Comparison of ENCODE assay signal across 8 cellular contexts in genomic region chr10:87342249-87342703, GRCh38. TPM values are rescaled to one million over a fixed set of nuclear protein-coding genes. Genes with fewer than 3 reads are reported as not detected.
DNase-seq lines count a peak whose midpoint lies in the region; ATAC-seq, FAIRE-seq and TF ChIP-seq lines count a peak whose summit lies in the region.
"Not testable (repeated sequence)": the region's sequence is repeated elsewhere in the genome, so short reads cannot be mapped to it uniquely, and the experiment has no call there.

No MANE protein-coding gene starts in this region.

- peaks cover 15 to 26% of the 10 kb centered on the region in 2 donors for H3K4me1 Mint-ChIP-seq in natural killer cell treated with Interleukin-12 subunit alpha and Interleukin-12 subunit beta and Interleukin-15 and Interleukin-18, amount 100 ng/mL, for 72 hours (ENCODE audit: low read depth in 2 of 2)
- peaks cover 27% of the 10 kb centered on the region for H3K4me1 Mint-ChIP-seq in stimulated activated memory B cell treated with anti-CD40 and anti-IgM and Interleukin-4, amounts not matched to agents 10 μg/mL and 1 μg/mL and 100 μg/mL, for 72 hours

- ATAC-seq in natural killer cell treated with Interleukin-12 subunit alpha and Interleukin-12 subunit beta and Interleukin-15 and Interleukin-18, amount 100 ng/mL, for 72 hours: peak; percentile 93 to 94
- ATAC-seq in stimulated activated memory B cell treated with anti-CD40 and anti-IgM and Interleukin-4, amounts not matched to agents 10 μg/mL and 1 μg/mL and 100 μg/mL, for 72 hours: peak; percentile 96

- not testable (repeated sequence) for H3K36me3 Mint-ChIP-seq in natural killer cell treated with Interleukin-12 subunit alpha and Interleukin-12 subunit beta and Interleukin-15 and Interleukin-18, amount 100 ng/mL, for 72 hours
- peaks cover 16% of the 10 kb centered on the region for H3K36me3 Mint-ChIP-seq in stimulated activated memory B cell treated with anti-CD40 and anti-IgM and Interleukin-4, amounts not matched to agents 10 μg/mL and 1 μg/mL and 100 μg/mL, for 72 hours

- not testable (repeated sequence) for TF ChIP-seq POLR2A in H54 (IDR thresholded peaks at IDR 0.05; ENCODE audit: low read depth, low read length)
- peak; percentile 39; the same call in 1 of the 2 replicates for TF ChIP-seq POLR2A in Raji (IDR thresholded peaks at IDR 0.05; ENCODE audit: insufficient read depth, low read depth, low read length)

- peak overlapping the region; percentile 51 to 73 for H3K27ac Mint-ChIP-seq in natural killer cell treated with Interleukin-12 subunit alpha and Interleukin-12 subunit beta and Interleukin-15 and Interleukin-18, amount 100 ng/mL, for 72 hours
- peak overlapping the region; percentile 98 for H3K27ac Mint-ChIP-seq in stimulated activated memory B cell treated with anti-CD40 and anti-IgM and Interleukin-4, amounts not matched to agents 10 μg/mL and 1 μg/mL and 100 μg/mL, for 72 hours

- FAIRE-seq in H54 (lab: Jason Lieb, UNC): not testable (repeated sequence)

- H3K27me3 Mint-ChIP-seq in natural killer cell treated with Interleukin-12 subunit alpha and Interleukin-12 subunit beta and Interleukin-15 and Interleukin-18, amount 100 ng/mL, for 72 hours; stimulated activated memory B cell treated with anti-CD40 and anti-IgM and Interleukin-4, amounts not matched to agents 10 μg/mL and 1 μg/mL and 100 μg/mL, for 72 hours: not testable (repeated sequence)

- not testable (repeated sequence) for H3K9me3 Mint-ChIP-seq in natural killer cell treated with Interleukin-12 subunit alpha and Interleukin-12 subunit beta and Interleukin-15 and Interleukin-18, amount 100 ng/mL, for 72 hours; stimulated activated memory B cell treated with anti-CD40 and anti-IgM and Interleukin-4, amounts not matched to agents 10 μg/mL and 1 μg/mL and 100 μg/mL, for 72 hours

- peak overlapping the region; percentile 76 for H3K4me3 Mint-ChIP-seq in natural killer cell treated with Interleukin-12 subunit alpha and Interleukin-12 subunit beta and Interleukin-15 and Interleukin-18, amount 100 ng/mL, for 72 hours
- H3K4me3 Mint-ChIP-seq in stimulated activated memory B cell treated with anti-CD40 and anti-IgM and Interleukin-4, amounts not matched to agents 10 μg/mL and 1 μg/mL and 100 μg/mL, for 72 hours: peak overlapping the region; percentile 85

- not testable (repeated sequence) for TF ChIP-seq CTCF in LNCaP clone FGC (IDR thresholded peaks at IDR 0.05; ENCODE audit: control insufficient read depth, extremely low read depth, insufficient read depth); fibroblast of pulmonary artery (IDR thresholded peaks at IDR 0.05; ENCODE audit: low read length, missing control alignments)

- peak; percentile 86 for DNase-seq in EL
- peak; percentile 62 for DNase-seq in H54 (ENCODE audit: insufficient read length, low spot score)
- peak; percentile 52 for DNase-seq in LNCaP clone FGC (ENCODE audit: low read depth)
- DNase-seq in activated T-helper 9 cell treated with anti-CD3 and anti-CD28 coated beads, Interleukin-2, amount 50 U/mL, for 16 hours (ENCODE audit: low read depth): peak; percentile 73
- peak; percentile 91 for DNase-seq in fibroblast of pulmonary artery (ENCODE audit: low read depth)
- peak; percentile 87 for DNase-seq in natural killer cell treated with Interleukin-12 subunit alpha and Interleukin-12 subunit beta and Interleukin-15 and Interleukin-18, amount 100 ng/mL, for 72 hours (ENCODE audit: low spot score)

- H3K4me3 ChIP-seq in LNCaP clone FGC (ENCODE audit: low read depth, low read length) (peak overlapping the region; percentile 49), fibroblast of pulmonary artery (replicated peaks; ENCODE audit: low read depth, low read length) (peak overlapping the region; percentile 55)

RNA-seq across cellular contexts. Expression of gene NUTM2D, which starts 15.3 kb away (rescaled TPM):
- 1 to 10 TPM; 2.1 to 2.2 TPM for total RNA-seq in natural killer cell treated with Interleukin-12 subunit alpha and Interleukin-12 subunit beta and Interleukin-15 and Interleukin-18, amount 100 ng/mL, for 72 hours

Comparison
In these comparisons a context has a peak if more than half of its experiments do, and no peak if none do; other contexts are left out.
1. Peak in every context shown above with its lines: DNase-seq, ATAC-seq and H3K4me3 ChIP-seq.